ENCODE assay signal across 7 cellular contexts in genomic region chr21:45330075-45330781, GRCh38. TPM values are rescaled to one million over a fixed set of nuclear protein-coding genes. Genes with fewer than 3 reads are reported as not detected.
A peak's percentile ranks its signal among the peaks of the same experiment; 100 is the strongest.
DNase-seq lines count a peak whose midpoint lies in the region; ATAC-seq and TF ChIP-seq lines count a peak whose summit lies in the region.

No MANE protein-coding gene starts in this region.

- H3K4me3 ChIP-seq in HEK293 (ENCODE audit: low read depth, low read length) (no peak overlapping the region), hepatocyte (no peak overlapping the region), spleen (no peak overlapping the region)

- peaks cover 4% of the 10 kb centered on the region; the same call in 1 of the 2 replicates for H3K4me1 ChIP-seq in HEK293 (ENCODE audit: control insufficient read depth, insufficient read depth, low read length)
- peaks cover 37% of the 10 kb centered on the region for H3K4me1 ChIP-seq in hepatocyte (ENCODE audit: insufficient read depth)
- peaks cover 0 to 17% (median 4%) of the 10 kb centered on the region in 6 donors for H3K4me1 ChIP-seq in spleen

- H4K20me1 ChIP-seq in hepatocyte (ENCODE audit: insufficient read depth, poor library complexity, severe bottlenecking) = no peaks in the 10 kb centered on the region

- intact Hi-C loops in spleen (cut with DNase I; ENCODE audit: low total_unique reads) = no loop called here

- no peaks in the 10 kb centered on the region for H3K36me3 ChIP-seq in HEK293 (ENCODE audit: control insufficient read depth in 2 of 2, insufficient read depth in 1 of 2, low read length in 2 of 2)
- no peaks in the 10 kb centered on the region for H3K36me3 ChIP-seq in hepatocyte (replicated peaks; ENCODE audit: insufficient read depth, low read depth)
- H3K36me3 ChIP-seq in spleen = no peaks in the 10 kb centered on the region

- CTCF ChIA-PET in HEK293 (lab: Yijun Ruan, JAX) = interaction anchor here (0.6 to 3.2 kb wide), 3 partner anchors 22 to 198 kb away, joined by 3 to 18 read pairs (median 4); no protein-coding TSS in a partner anchor

- TF ChIP-seq POLR2A in spleen (IDR thresholded peaks at IDR 0.05) = no peak

- no peak overlapping the region for H2AFZ ChIP-seq in hepatocyte

- no peaks in the 10 kb centered on the region for H3K79me2 ChIP-seq in hepatocyte

- H3K9me3 ChIP-seq in HEK293 (ENCODE audit: control insufficient read depth, insufficient read depth, low read depth, low read length) = no peaks in the 10 kb centered on the region
- H3K9me3 ChIP-seq in hepatocyte (ENCODE audit: low read depth) = no peaks in the 10 kb centered on the region
- H3K9me3 ChIP-seq in spleen = no peaks in the 10 kb centered on the region

- peak; percentile 80 for DNase-seq in T1000 (lab: John Stamatoyannopoulos, UW)
- peak; percentile 82 for DNase-seq in hepatocyte (ENCODE audit: low spot score)
- peak; percentile 58 for DNase-seq in spleen
- DNase-seq in NCI-H82 treated with DMSO at 0.1 percent for 48 hours (lab: John Stamatoyannopoulos, UW; ENCODE audit: unreplicated experiment) = no peak
- no peak for DNase-seq in NCI-H2081 (lab: John Stamatoyannopoulos, UW)

- H3K27ac ChIP-seq in HEK293 (ENCODE audit: extremely low read depth, low read depth, low read length) (no peak overlapping the region), hepatocyte (peak overlapping the region; percentile 99), spleen (peak overlapping the region in 2 of 8 donors; percentile 36 to 42)

- POLR2A ChIA-PET in HEK293 (lab: Yijun Ruan, JAX) = interaction anchor here (0.8 to 1.5 kb wide), 3 partner anchors 21 to 42 kb away, joined by 4 to 7 read pairs (median 4); partner anchors contain the start of gene POFUT2

- no peak for TF ChIP-seq CTCF in HEK293 (tag by site-specific recombination; IDR thresholded peaks at IDR 0.05)
- no peak for TF ChIP-seq CTCF in hepatocyte (IDR thresholded peaks at IDR 0.05; ENCODE audit: poor library complexity)
- TF ChIP-seq CTCF in spleen (IDR thresholded peaks at IDR 0.05 in 8 of 11, conservative IDR thresholded peaks at IDR 0.05 in 3 of 11) = no peak

- no peaks in the 10 kb centered on the region for H3K9me2 ChIP-seq in hepatocyte (replicated peaks; ENCODE audit: insufficient read depth)

- 25% methylated on average over 15 of the region's 15 CpGs for WGBS in hepatocyte (ENCODE audit: low lambda C conversion rate, missing lambda C conversion rate)
- 52 to 73% (median 69%) methylated on average over 5 to 15 of the region's 15 CpGs for WGBS in spleen, 5 donors

- no peak for ATAC-seq in GM21737 (IDR thresholded peaks at IDR 0.05; ENCODE audit: unreplicated experiment)

- H3K27me3 ChIP-seq in hepatocyte (no peaks in the 10 kb centered on the region), spleen (replicated peaks in 1 of 7) (peaks cover 0 to 7% (median 0%) of the 10 kb centered on the region in 7 donors)

- peak overlapping the region; percentile 63 for H3K4me2 ChIP-seq in hepatocyte

TF ChIP-seq in HEK293, 187 proteins besides CTCF, POLR2A, EP300 and RAD21 (continues in another document):
- TF ChIP-seq ZNF660 (tag by site-specific recombination; IDR thresholded peaks at IDR 0.05) (no peak), ZNF169 (tag by site-specific recombination; IDR thresholded peaks at IDR 0.05) (no peak), ZNF132 (tag by site-specific recombination; IDR thresholded peaks at IDR 0.05; ENCODE audit: borderline replicate concordance) (no peak), EGR2 (tag by site-specific recombination; IDR thresholded peaks at IDR 0.05; ENCODE audit: low read depth) (no peak), REPIN1 (tag by site-specific recombination; IDR thresholded peaks at IDR 0.05; ENCODE audit: low read depth) (no peak), ZNF704 (tag by site-specific recombination; IDR thresholded peaks at IDR 0.05) (no peak), ZNF76 (tag by site-specific recombination; IDR thresholded peaks at IDR 0.05; ENCODE audit: borderline replicate concordance, low read depth) (0 out of 2 replicates have a peak, but pooled peaks have one; percentile 33), ZNF785 (tag by site-specific recombination; IDR thresholded peaks at IDR 0.05) (no peak), ZNF121 (tag by site-specific recombination; IDR thresholded peaks at IDR 0.05) (no peak), ZFP69B (tag by site-specific recombination; IDR thresholded peaks at IDR 0.05) (peak; percentile 66; the same call in 1 of the 2 replicates), ZNF19 (tag by site-specific recombination; IDR thresholded peaks at IDR 0.05; ENCODE audit: low read depth) (no peak), ZNF394 (tag by site-specific recombination; IDR thresholded peaks at IDR 0.05; ENCODE audit: borderline replicate concordance) (no peak; the same call in 1 of the 2 replicates), KLF8 (tag by site-specific recombination; IDR thresholded peaks at IDR 0.05) (0 out of 2 replicates have a peak, but pooled peaks have one; percentile 39), ZNF311 (tag by site-specific recombination; IDR thresholded peaks at IDR 0.05; ENCODE audit: borderline replicate concordance) (no peak), ZNF350 (tag by site-specific recombination; IDR thresholded peaks at IDR 0.05) (no peak), ZNF37A (tag by site-specific recombination; IDR thresholded peaks at IDR 0.05) (no peak), GLI4 (tag by site-specific recombination; IDR thresholded peaks at IDR 0.05) (no peak), ZBTB20 (tag by site-specific recombination; IDR thresholded peaks at IDR 0.05) (peak; percentile 62), ZNF274 (IDR thresholded peaks at IDR 0.05; ENCODE audit: low read length) (no peak), ZNF274 (tag by site-specific recombination; IDR thresholded peaks at IDR 0.05; ENCODE audit: borderline replicate concordance) (no peak), ATF2 (tag by site-specific recombination; IDR thresholded peaks at IDR 0.05; ENCODE audit: low read depth) (peak; percentile 79), ZBTB6 (tag by site-specific recombination; IDR thresholded peaks at IDR 0.05) (no peak), ZNF624 (tag by site-specific recombination; IDR thresholded peaks at IDR 0.05) (no peak), PRDM1 (tag by site-specific recombination; IDR thresholded peaks at IDR 0.05) (no peak), ZBTB49 (tag by site-specific recombination; IDR thresholded peaks at IDR 0.05; ENCODE audit: low read depth) (no peak), ZNF202 (tag by site-specific recombination; IDR thresholded peaks at IDR 0.05; ENCODE audit: borderline replicate concordance) (no peak), ZNF747 (tag by site-specific recombination; IDR thresholded peaks at IDR 0.05) (no peak), ZNF324 (tag by site-specific recombination; IDR thresholded peaks at IDR 0.05) (peak; percentile 79; the same call in 1 of the 2 replicates), ZEB2 (tag by site-specific recombination; IDR thresholded peaks at IDR 0.05) (peak; percentile 91)

RNA-seq across cellular contexts. Expression of gene POFUT2, which starts 42.5 kb away (rescaled TPM):
- 25.5 and 30.7 TPM in 2 replicates for total RNA-seq in hepatocyte
- 54.4 and 57.7 TPM in 2 replicates for polyA plus RNA-seq in hepatocyte
- 10 to 100 TPM; 24.1 to 37.0 (median 28.8) TPM for total RNA-seq in spleen
- 10 to 100 TPM; 10.5 to 23.2 (median 19.3) TPM for polyA plus RNA-seq in spleen

Comparison
In these comparisons a context has a peak if more than half of its experiments do, and no peak if none do; other contexts are left out.
1. DNase-seq: peak in T1000 (single experiment), hepatocyte (single experiment) and spleen (single experiment); none in NCI-H82 treated with DMSO at 0.1 percent for 48 hours (single experiment) and NCI-H2081 (0 of 2).